In the genomic region with DNA sequence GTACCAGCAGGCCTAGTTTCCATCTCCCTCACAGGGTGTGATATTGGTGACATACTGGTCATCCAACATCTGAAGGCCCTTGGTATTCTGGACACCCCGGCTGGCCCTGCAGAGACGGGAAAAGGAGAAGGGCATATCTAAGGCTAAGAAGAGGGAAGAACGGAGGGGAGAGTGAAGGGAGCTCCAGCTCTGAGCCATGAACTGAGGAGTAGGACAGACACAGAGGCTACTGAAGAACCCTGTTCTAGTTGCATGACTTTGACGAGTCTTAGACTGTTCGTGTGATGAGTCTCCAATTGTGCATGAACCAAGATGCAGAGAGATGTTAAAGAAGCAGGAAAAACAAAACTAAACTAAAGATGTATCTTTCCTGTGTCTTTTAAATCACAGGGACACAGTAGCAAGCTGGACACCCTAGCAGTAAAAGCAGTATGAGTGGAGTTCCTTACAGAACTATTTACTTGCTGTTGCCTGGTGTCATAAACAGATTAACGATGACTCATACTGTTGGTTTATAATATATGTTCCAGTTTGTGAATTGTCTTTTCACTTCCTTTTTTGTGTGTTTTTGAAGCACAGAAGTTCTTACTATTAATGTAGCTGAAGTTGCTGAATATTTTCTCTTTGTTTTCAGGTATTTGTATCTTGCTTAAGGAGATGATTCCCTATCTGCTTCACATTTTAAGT, we compare ENCODE assay signal across 8 cellular contexts. TPM values are rescaled to one million over a fixed set of nuclear protein-coding genes. Genes with fewer than 3 reads are reported as not detected.
A peak's percentile ranks its signal among the peaks of the same experiment; 100 is the strongest.
DNase-seq lines count a peak whose midpoint lies in the region; ATAC-seq and TF ChIP-seq lines count a peak whose summit lies in the region.

No MANE protein-coding gene starts in this region.

- H3K9ac ChIP-seq in MM.1S (ENCODE audit: low read length) (peak overlapping the region; percentile 40; the same call in 1 of the 2 replicates), colonic mucosa (ENCODE audit: low read depth in 2 of 2, low read length in 2 of 2) (peak overlapping the region in 1 of 2 donors; percentile 73)

- H3K27ac ChIP-seq in MM.1S (ENCODE audit: low read length) (peak overlapping the region; percentile 74), colonic mucosa (peak overlapping the region; percentile 90)

- H3K9me2 ChIP-seq in MM.1S (replicated peaks; ENCODE audit: insufficient read depth, low read length) = no peaks in the 10 kb centered on the region

- H4K20me1 ChIP-seq in MM.1S (ENCODE audit: insufficient read depth, low read length) = no peaks in the 10 kb centered on the region

- H3K36me3 Mint-ChIP-seq in natural killer cell treated with Interleukin-12 subunit alpha and Interleukin-12 subunit beta and Interleukin-15 and Interleukin-18, amount 100 ng/mL, for 72 hours = no peaks in the 10 kb centered on the region

- peaks cover 4% of the 10 kb centered on the region; the same call in 1 of the 2 replicates for H3F3A ChIP-seq in MM.1S (ENCODE audit: insufficient read depth, low read length)

- peak; percentile 100 for ATAC-seq in GM18502 (IDR thresholded peaks at IDR 0.05; ENCODE audit: poor library complexity, unreplicated experiment)
- peak; percentile 53 to 89 for ATAC-seq in natural killer cell treated with Interleukin-12 subunit alpha and Interleukin-12 subunit beta and Interleukin-15 and Interleukin-18, amount 100 ng/mL, for 72 hours

- peak overlapping the region; percentile 26 for H3K4me3 Mint-ChIP-seq in natural killer cell treated with Interleukin-12 subunit alpha and Interleukin-12 subunit beta and Interleukin-15 and Interleukin-18, amount 100 ng/mL, for 72 hours

- no peak for TF ChIP-seq CTCF in MM.1S (IDR thresholded peaks at IDR 0.05; ENCODE audit: low read length)
- TF ChIP-seq CTCF in colonic mucosa (IDR thresholded peaks at IDR 0.05) = no peak

- peaks cover 20% of the 10 kb centered on the region for H3K79me2 ChIP-seq in MM.1S (ENCODE audit: low read length)

- H2AFZ ChIP-seq in MM.1S (ENCODE audit: low read length) = no peak overlapping the region

- DNase-seq in HCEC 1CT (peak; percentile 85), MM.1S (peak; percentile 45), colonic mucosa (no peak), DMS79 (lab: John Stamatoyannopoulos, UW) (no peak), NCI-H1092 (lab: John Stamatoyannopoulos, UW) (no peak), inferior parietal cortex (ENCODE audit: extremely low spot score) (no peak)
- no peak for DNase-seq in natural killer cell treated with Interleukin-12 subunit alpha and Interleukin-12 subunit beta and Interleukin-15 and Interleukin-18, amount 100 ng/mL, for 72 hours (ENCODE audit: low spot score)

- H3K9me3 Mint-ChIP-seq in natural killer cell treated with Interleukin-12 subunit alpha and Interleukin-12 subunit beta and Interleukin-15 and Interleukin-18, amount 100 ng/mL, for 72 hours = no peaks in the 10 kb centered on the region

- H3K27me3 ChIP-seq in MM.1S (replicated peaks; ENCODE audit: insufficient read depth, low read length) (no peaks in the 10 kb centered on the region), colonic mucosa (no peaks in the 10 kb centered on the region)

- H3K4me1 Mint-ChIP-seq in natural killer cell treated with Interleukin-12 subunit alpha and Interleukin-12 subunit beta and Interleukin-15 and Interleukin-18, amount 100 ng/mL, for 72 hours (ENCODE audit: low read depth in 2 of 2) = peaks cover 18 to 38% of the 10 kb centered on the region in 2 donors

- H3K4me1 ChIP-seq in MM.1S (ENCODE audit: low read length) (peaks cover 19% of the 10 kb centered on the region), colonic mucosa (peaks cover 11% of the 10 kb centered on the region)

- H3K4me3 ChIP-seq in MM.1S (ENCODE audit: low read length) (peak overlapping the region; percentile 2; the same call in 1 of the 2 replicates), colonic mucosa (no peak overlapping the region)

- H3K9me3 ChIP-seq in MM.1S (replicated peaks; ENCODE audit: insufficient read depth, low read length) (no peaks in the 10 kb centered on the region), colonic mucosa (no peaks in the 10 kb centered on the region)

- H3K36me3 ChIP-seq in MM.1S (replicated peaks; ENCODE audit: insufficient read depth, low read length) (no peaks in the 10 kb centered on the region), colonic mucosa (no peaks in the 10 kb centered on the region)

- peak overlapping the region in 1 of 2 donors; percentile 37 for H3K27ac Mint-ChIP-seq in natural killer cell treated with Interleukin-12 subunit alpha and Interleukin-12 subunit beta and Interleukin-15 and Interleukin-18, amount 100 ng/mL, for 72 hours

- H3K4me2 ChIP-seq in MM.1S (ENCODE audit: low read depth, low read length) = peak overlapping the region; percentile 42

- intact Hi-C loops in colonic mucosa (cut with DNase I) = no loop called here

- no peaks in the 10 kb centered on the region for H3K27me3 Mint-ChIP-seq in natural killer cell treated with Interleukin-12 subunit alpha and Interleukin-12 subunit beta and Interleukin-15 and Interleukin-18, amount 100 ng/mL, for 72 hours

RNA-seq across cellular contexts. Expression of a gene that starts 15.5 kb away (rescaled TPM):
- 10 to 100 TPM; 67.4 to 83.6 TPM for total RNA-seq in colonic mucosa
- total RNA-seq in natural killer cell treated with Interleukin-12 subunit alpha and Interleukin-12 subunit beta and Interleukin-15 and Interleukin-18, amount 100 ng/mL, for 72 hours = 10 to 100 TPM; 13.5 to 38.4 TPM

Comparison
In these comparisons a context has a peak if more than half of its experiments do, and no peak if none do; other contexts are left out.
1. DNase-seq: peak in HCEC 1CT (single experiment) and MM.1S (single experiment); none in colonic mucosa (single experiment), natural killer cell treated with Interleukin-12 subunit alpha and Interleukin-12 subunit beta and Interleukin-15 and Interleukin-18, amount 100 ng/mL, for 72 hours (single experiment), DMS79 (single experiment), NCI-H1092 (single experiment) and inferior parietal cortex (single experiment).